Comparison of ENCODE assay signal across 25 cellular contexts in genomic region chrY:8673896-8674295, GRCh38.
"Had no signal": no experiment of that assay in that cellular context is flagged by ENCODE, and none has a peak within 500 bp of the region (broad histone marks: within the 10 kb centered on the region; RNA-seq: fewer than 3 reads in every experiment).

No MANE protein-coding gene starts in this region.

- H3K27ac Mint-ChIP-seq: activated CD4-positive, alpha-beta memory T cell treated with anti-CD3 and anti-CD28 coated beads, Interleukin-2, amount 10 ng/mL, durations not matched to agents 7 days and 5 days; activated CD4-positive, alpha-beta T cell treated with anti-CD3 and anti-CD28 coated beads, Interleukin-2, amount 10 ng/mL, durations not matched to agents 7 days and 5 days; activated naive CD8-positive, alpha-beta T cell; activated T-helper 17 cell treated with anti-CD3 and anti-CD28 coated beads, Interleukin-2, amount 50 U/mL, for 72 hours; dendritic cell treated with granulocyte-macrophage colony-stimulating factor and Interleukin-4, amounts not matched to agents 40 ng/mL and 50 ng/mL, for 4 days; endodermal cell; T-helper 17 cell; WTC11 had no signal

- H3K4me3 Mint-ChIP-seq: activated CD4-positive, alpha-beta memory T cell treated with anti-CD3 and anti-CD28 coated beads, Interleukin-2, amount 10 ng/mL, durations not matched to agents 7 days and 5 days; activated CD4-positive, alpha-beta T cell treated with anti-CD3 and anti-CD28 coated beads, Interleukin-2, amount 10 ng/mL, durations not matched to agents 7 days and 5 days; activated naive CD8-positive, alpha-beta T cell; activated T-cell treated with anti-CD3 and anti-CD28 coated beads, Interleukin-2, amount 50 U/mL, for 4 hours; activated T-helper 17 cell treated with anti-CD3 and anti-CD28 coated beads, Interleukin-2, amount 50 U/mL, for 72 hours; central memory CD8-positive, alpha-beta T cell; dendritic cell treated with granulocyte-macrophage colony-stimulating factor and Interleukin-4, amounts not matched to agents 40 ng/mL and 50 ng/mL, for 4 days; endodermal cell; T-helper 17 cell; WTC11 had no signal

- H3K27ac ChIP-seq: brain microvascular endothelial cell, coronary artery, dorsolateral prefrontal cortex had no signal

- DNase-seq: activated CD4-positive, alpha-beta memory T cell treated with anti-CD3 and anti-CD28 coated beads, Interleukin-2, amount 10 ng/mL, durations not matched to agents 7 days and 5 days; activated CD4-positive, alpha-beta T cell treated with anti-CD3 and anti-CD28 coated beads for 1 hour; activated CD4-positive, alpha-beta T cell treated with anti-CD3 and anti-CD28 coated beads for 4 hours; activated CD4-positive, alpha-beta T cell treated with anti-CD3 and anti-CD28 coated beads, Interleukin-2, amount 10 ng/mL, durations not matched to agents 7 days and 5 days; activated CD4-positive, alpha-beta T cell treated with anti-CD3 and anti-CD28 coated beads, Interleukin-2, amount 50 U/mL, for 4 hours; activated effector memory CD4-positive, alpha-beta T cell treated with Interleukin-2 at 50 U/mL for 16 hours; activated gamma-delta T cell treated with Interleukin-2 at 50 U/mL for 16 hours; activated naive CD4-positive, alpha-beta T cell treated with anti-CD3 and anti-CD28 coated beads, Interleukin-2, amount 50 U/mL, for 16 hours; activated naive CD4-positive, alpha-beta T cell treated with Interleukin-2 at 50 U/mL for 16 hours; activated T-cell treated with anti-CD3 and anti-CD28 coated beads, Interleukin-2, amount 50 U/mL, for 4 hours; amniotic stem cell; brain microvascular endothelial cell; dorsolateral prefrontal cortex; effector memory CD4-positive, alpha-beta T cell; endodermal cell; foreskin fibroblast; T-helper 1 cell; T-helper 17 cell had no signal

- H3K4me3 ChIP-seq: coronary artery had no signal

- H3K27me3 Mint-ChIP-seq: activated CD4-positive, alpha-beta memory T cell treated with anti-CD3 and anti-CD28 coated beads, Interleukin-2, amount 10 ng/mL, durations not matched to agents 7 days and 5 days; activated CD4-positive, alpha-beta T cell treated with anti-CD3 and anti-CD28 coated beads, Interleukin-2, amount 10 ng/mL, durations not matched to agents 7 days and 5 days; activated naive CD8-positive, alpha-beta T cell; activated T-helper 17 cell treated with anti-CD3 and anti-CD28 coated beads, Interleukin-2, amount 50 U/mL, for 72 hours; central memory CD8-positive, alpha-beta T cell; dendritic cell treated with granulocyte-macrophage colony-stimulating factor and Interleukin-4, amounts not matched to agents 40 ng/mL and 50 ng/mL, for 4 days; T-helper 17 cell had no signal

- H3K27me3 ChIP-seq: brain microvascular endothelial cell, dorsolateral prefrontal cortex had no signal

- H3K36me3 Mint-ChIP-seq: activated naive CD8-positive, alpha-beta T cell; WTC11 had no signal

- ATAC-seq: activated T-cell treated with anti-CD3 and anti-CD28 coated beads, Interleukin-2, amount 50 U/mL, for 4 hours; activated T-helper 17 cell treated with anti-CD3 and anti-CD28 coated beads, Interleukin-2, amount 50 U/mL, for 72 hours; esophagus mucosa; T-helper 17 cell; WTC11 had no signal

- H3K9me3 Mint-ChIP-seq: activated CD4-positive, alpha-beta memory T cell treated with anti-CD3 and anti-CD28 coated beads, Interleukin-2, amount 10 ng/mL, durations not matched to agents 7 days and 5 days; activated CD4-positive, alpha-beta T cell treated with anti-CD3 and anti-CD28 coated beads, Interleukin-2, amount 10 ng/mL, durations not matched to agents 7 days and 5 days; activated T-cell treated with anti-CD3 and anti-CD28 coated beads, Interleukin-2, amount 50 U/mL, for 4 hours; activated T-helper 17 cell treated with anti-CD3 and anti-CD28 coated beads, Interleukin-2, amount 50 U/mL, for 72 hours; dendritic cell treated with granulocyte-macrophage colony-stimulating factor and Interleukin-4, amounts not matched to agents 40 ng/mL and 50 ng/mL, for 4 days; endodermal cell; WTC11 had no signal

- H3K36me3 ChIP-seq: brain microvascular endothelial cell had no signal

- H3K4me1 Mint-ChIP-seq: activated CD4-positive, alpha-beta memory T cell treated with anti-CD3 and anti-CD28 coated beads, Interleukin-2, amount 10 ng/mL, durations not matched to agents 7 days and 5 days; activated CD4-positive, alpha-beta T cell treated with anti-CD3 and anti-CD28 coated beads, Interleukin-2, amount 10 ng/mL, durations not matched to agents 7 days and 5 days; activated T-helper 17 cell treated with anti-CD3 and anti-CD28 coated beads, Interleukin-2, amount 50 U/mL, for 72 hours; central memory CD8-positive, alpha-beta T cell; endodermal cell; T-helper 17 cell; WTC11 had no signal
